9 cellular contexts compared by ENCODE assay signal in the genomic region with DNA sequence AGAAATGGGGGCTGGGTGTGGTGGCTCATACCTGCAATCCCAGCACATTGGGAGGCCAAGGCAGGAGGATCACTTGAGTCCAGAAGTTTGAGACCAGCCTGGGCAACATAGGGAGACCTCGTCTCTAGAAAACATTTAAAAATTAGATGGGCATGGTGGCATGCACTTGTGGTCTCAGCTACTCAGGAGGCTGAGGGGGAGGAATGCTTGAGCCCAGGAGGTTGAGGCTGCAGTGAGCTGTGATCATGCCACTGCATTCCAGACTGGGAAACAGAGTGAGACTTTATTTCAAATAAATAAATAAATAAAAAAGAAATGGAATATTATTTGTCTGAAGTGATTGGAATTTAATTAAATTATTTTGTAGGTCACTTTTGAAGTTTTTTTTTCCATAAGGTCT. TPM values are rescaled to one million over a fixed set of nuclear protein-coding genes. Genes with fewer than 3 reads are reported as not detected.
DNase-seq lines count a peak whose midpoint lies in the region; ATAC-seq, FAIRE-seq and TF ChIP-seq lines count a peak whose summit lies in the region.
"Not testable (repeated sequence)": the region's sequence is repeated elsewhere in the genome, so short reads cannot be mapped to it uniquely, and the experiment has no call there.
"Had no signal": no experiment of that assay in that cellular context is flagged by ENCODE, and none has a peak within 500 bp of the region (broad histone marks: within the 10 kb centered on the region; RNA-seq: fewer than 3 reads in every experiment).

No MANE protein-coding gene starts in this region.

- H3K4me1 ChIP-seq in A549 (peaks cover 41% of the 10 kb centered on the region), RWPE2 (ENCODE audit: insufficient read depth, poor library complexity, severe bottlenecking) (peaks cover 34% of the 10 kb centered on the region), astrocyte (ENCODE audit: insufficient read depth, low read length) (peaks cover 24% of the 10 kb centered on the region), thymus (ENCODE audit: control insufficient read depth, insufficient read depth, low read length) (peaks cover 26% of the 10 kb centered on the region)

- CTCF ChIA-PET in A549 (lab: Yijun Ruan, JAX) = interaction anchor here (1.6 kb wide), 1 partner anchor 13 kb away, joined by 3 read pairs; no protein-coding TSS in a partner anchor
- CTCF ChIA-PET in activated naive CD4-positive, alpha-beta T cell treated with anti-CD3 and anti-CD28 coated beads for 36 hours (lab: Charles Lee) = interaction anchor here (0.8 to 1.1 kb wide), 3 partner anchors 18 to 33 kb away, joined by 3 read pairs; no protein-coding TSS in a partner anchor

- not testable (repeated sequence) for H3K27me3 ChIP-seq in RWPE2 (ENCODE audit: insufficient read depth, poor library complexity, severe bottlenecking); astrocyte (ENCODE audit: insufficient read depth, low read length); thymus (ENCODE audit: control insufficient read depth, insufficient read depth)

- intact Hi-C loops in activated CD4-positive, alpha-beta T cell treated with anti-CD3 and anti-CD28 coated beads, Interleukin-2, amount 10 ng/mL, durations not matched to agents 24 days and 14 days (cut with micrococcal nuclease) = loop anchor here (2.0 kb wide), 2 partner anchors 18 to 26 kb away; a partner anchor contains a TSS
- intact Hi-C loops in activated naive CD4-positive, alpha-beta T cell treated with anti-CD3 and anti-CD28 coated beads for 36 hours (cut with micrococcal nuclease) = loop anchor here (1.0 kb wide), 2 partner anchors 19 to 27 kb away; a partner anchor contains a TSS

- WGBS in A549 (ENCODE audit: missing lambda C conversion rate) = 73% methylated on average over 1 of the region's 1 CpG
- 59% methylated on average over 1 of the region's 1 CpG for WGBS in thymus

- TF ChIP-seq CTCF in A549 (IDR thresholded peaks at IDR 0.05); RWPE2 (IDR thresholded peaks at IDR 0.05; ENCODE audit: poor library complexity, severe bottlenecking); astrocyte (IDR thresholded peaks at IDR 0.05; ENCODE audit: insufficient read depth, low read depth, low read length): not testable (repeated sequence)

- peaks cover 20% of the 10 kb centered on the region for H3K4me1 Mint-ChIP-seq in activated CD4-positive, alpha-beta T cell treated with anti-CD3 and anti-CD28 coated beads, Interleukin-2, amount 10 ng/mL, durations not matched to agents 24 days and 14 days
- H3K4me1 Mint-ChIP-seq in activated naive CD4-positive, alpha-beta T cell treated with anti-CD3 and anti-CD28 coated beads for 36 hours (ENCODE audit: low read depth) = peaks cover 38% of the 10 kb centered on the region
- peaks cover 32% of the 10 kb centered on the region for H3K4me1 Mint-ChIP-seq in astrocyte (ENCODE audit: low read depth, unreplicated experiment)
- peaks cover 10 to 19% (median 17%) of the 10 kb centered on the region in 4 donors for H3K4me1 Mint-ChIP-seq in naive thymus-derived CD8-positive, alpha-beta T cell

- POLR2A ChIA-PET in A549 (lab: Yijun Ruan, JAX) = not testable (repeated sequence)
- POLR2A ChIA-PET in naive thymus-derived CD8-positive, alpha-beta T cell (lab: Charles Lee) = interaction anchor here (0.6 kb wide), 1 partner anchor 185 kb away, joined by 3 read pairs; no protein-coding TSS in a partner anchor

- TF ChIP-seq POLR2A in A549 (IDR thresholded peaks at IDR 0.05; ENCODE audit: low read length) = not testable (repeated sequence)

- H3K4me3 ChIP-seq in A549; RWPE2 (ENCODE audit: severe bottlenecking); astrocyte (ENCODE audit: insufficient read depth, low read depth, low read length); thymus (ENCODE audit: low read length): not testable (repeated sequence)

- peak overlapping the region; percentile 72 to 83; a peak in 3 of 6 replicates for H3K27ac ChIP-seq in A549
- peak overlapping the region; percentile 63 for H3K27ac ChIP-seq in RWPE2 (ENCODE audit: poor library complexity, severe bottlenecking)
- H3K27ac ChIP-seq in astrocyte (ENCODE audit: low read depth, low read length) = peak overlapping the region; percentile 94
- peak overlapping the region; percentile 60 for H3K27ac ChIP-seq in thymus (ENCODE audit: low read depth)

- H3K4me3 Mint-ChIP-seq in activated CD4-positive, alpha-beta T cell treated with anti-CD3 and anti-CD28 coated beads, Interleukin-2, amount 10 ng/mL, durations not matched to agents 24 days and 14 days; activated naive CD4-positive, alpha-beta T cell treated with anti-CD3 and anti-CD28 coated beads for 36 hours; astrocyte (ENCODE audit: unreplicated experiment): not testable (repeated sequence)
- peak overlapping the region in 4 of 10 donors; percentile 14 to 59 (median 29) for H3K4me3 Mint-ChIP-seq in naive thymus-derived CD8-positive, alpha-beta T cell

- H3K27me3 Mint-ChIP-seq in activated CD4-positive, alpha-beta T cell treated with anti-CD3 and anti-CD28 coated beads, Interleukin-2, amount 10 ng/mL, durations not matched to agents 24 days and 14 days; activated naive CD4-positive, alpha-beta T cell treated with anti-CD3 and anti-CD28 coated beads for 36 hours (ENCODE audit: low read depth); astrocyte (ENCODE audit: low read depth, unreplicated experiment); naive thymus-derived CD8-positive, alpha-beta T cell: not testable (repeated sequence)

- not testable (repeated sequence) for H3K36me3 ChIP-seq in RWPE2 (ENCODE audit: low read depth); astrocyte (ENCODE audit: insufficient read depth, low read length); thymus (ENCODE audit: control insufficient read depth, insufficient read depth)

- H3K9me3 Mint-ChIP-seq in activated CD4-positive, alpha-beta T cell treated with anti-CD3 and anti-CD28 coated beads, Interleukin-2, amount 10 ng/mL, durations not matched to agents 24 days and 14 days; activated naive CD4-positive, alpha-beta T cell treated with anti-CD3 and anti-CD28 coated beads for 36 hours; astrocyte (ENCODE audit: unreplicated experiment); naive thymus-derived CD8-positive, alpha-beta T cell: not testable (repeated sequence)

- not testable (repeated sequence) for TF ChIP-seq EP300 in A549 (IDR thresholded peaks at IDR 0.05)

- H3K9me3 ChIP-seq in A549; RWPE2 (ENCODE audit: severe bottlenecking); astrocyte (ENCODE audit: insufficient read depth, low read depth, low read length); thymus (ENCODE audit: control insufficient read depth): not testable (repeated sequence)

- not testable (repeated sequence) for H4K20me1 ChIP-seq in astrocyte (ENCODE audit: insufficient read depth, low read length)

- not testable (repeated sequence) for TF ChIP-seq RAD21 in A549 (conservative IDR thresholded peaks at IDR 0.05 in 1 of 2, IDR thresholded peaks at IDR 0.05 in 1 of 2)

- FAIRE-seq in A549 (lab: Jason Lieb, UNC); astrocyte (lab: Jason Lieb, UNC): not testable (repeated sequence)

- DNase-seq in A549 (ENCODE audit: low read depth in 1 of 2, low spot score in 1 of 2); RWPE2 (ENCODE audit: low spot score); activated CD4-positive, alpha-beta T cell treated with anti-CD3 and anti-CD28 coated beads, Interleukin-2, amount 10 ng/mL, durations not matched to agents 24 days and 14 days; activated naive CD4-positive, alpha-beta T cell treated with anti-CD3 and anti-CD28 coated beads for 36 hours; naive thymus-derived CD8-positive, alpha-beta T cell: not testable (repeated sequence)
- DNase-seq in EL (peak; percentile 21), astrocyte (ENCODE audit: low read depth) (peak; percentile 34)

- H3K36me3 Mint-ChIP-seq in activated CD4-positive, alpha-beta T cell treated with anti-CD3 and anti-CD28 coated beads, Interleukin-2, amount 10 ng/mL, durations not matched to agents 24 days and 14 days (ENCODE audit: low read depth); activated naive CD4-positive, alpha-beta T cell treated with anti-CD3 and anti-CD28 coated beads for 36 hours (ENCODE audit: low read depth); astrocyte (ENCODE audit: low read depth, unreplicated experiment); naive thymus-derived CD8-positive, alpha-beta T cell: not testable (repeated sequence)

- H2AFZ ChIP-seq in astrocyte (ENCODE audit: low read depth, low read length) = not testable (repeated sequence)

- not testable (repeated sequence) for H3K9ac ChIP-seq in astrocyte (ENCODE audit: low read length)

- not testable (repeated sequence) for ATAC-seq in A549; RWPE2 (ENCODE audit: low read depth); naive thymus-derived CD8-positive, alpha-beta T cell

- H3K79me2 ChIP-seq in astrocyte (ENCODE audit: insufficient read depth, low read length) = not testable (repeated sequence)

- peak overlapping the region; percentile 81 for H3K27ac Mint-ChIP-seq in activated CD4-positive, alpha-beta T cell treated with anti-CD3 and anti-CD28 coated beads, Interleukin-2, amount 10 ng/mL, durations not matched to agents 24 days and 14 days
- peak overlapping the region; percentile 50 for H3K27ac Mint-ChIP-seq in activated naive CD4-positive, alpha-beta T cell treated with anti-CD3 and anti-CD28 coated beads for 36 hours
- not testable (repeated sequence) for H3K27ac Mint-ChIP-seq in astrocyte (ENCODE audit: unreplicated experiment)
- peak overlapping the region in 9 of 10 donors; percentile 24 to 83 (median 64) for H3K27ac Mint-ChIP-seq in naive thymus-derived CD8-positive, alpha-beta T cell

- not testable (repeated sequence) for H3K4me2 ChIP-seq in A549; astrocyte (ENCODE audit: low read length)

RNA-seq across cellular contexts. Expression of a gene that starts 18.7 kb away (rescaled TPM):
- polyA plus RNA-seq in A549 (2011; rRNA removed) (17.6 and 21.8 TPM in 2 replicates), A549 (2017; fragmentation: RNase III; extraction: RNeasy Plus Mini Kit Qiagen cat#74134 plus additional on column Dnase treatment) (15.4 to 24.9 TPM (median 23.5 TPM) in 3 replicates), thymus (7.0 TPM)
- 2.9 and 5.6 TPM in 2 replicates for polyA plus RNA-seq in A549 (2012; cell fraction: cytosol; rRNA removed)
- 3.6 and 7.2 TPM in 2 replicates for polyA plus RNA-seq in A549 (2012; cell fraction: nucleus; rRNA removed)
- 11.4 and 12.2 TPM in 2 replicates for polyA minus RNA-seq in A549 (2011; rRNA and poly(A)+ RNA removed)
- total RNA-seq in activated CD4-positive, alpha-beta T cell treated with anti-CD3 and anti-CD28 coated beads, Interleukin-2, amount 10 ng/mL, durations not matched to agents 24 days and 14 days = 4.7 and 4.9 TPM in 2 replicates
- 10 to 100 TPM; 11.9 to 13.4 TPM for total RNA-seq in activated naive CD4-positive, alpha-beta T cell treated with anti-CD3 and anti-CD28 coated beads for 36 hours
- total RNA-seq in astrocyte = 41.0 and 43.6 TPM in 2 replicates
- 10 to 100 TPM; 11.0 to 11.5 TPM for total RNA-seq in naive thymus-derived CD8-positive, alpha-beta T cell
- 1 to 10 TPM; 2.8 to 2.9 (median 2.9) TPM for polyA plus RNA-seq in naive thymus-derived CD8-positive, alpha-beta T cell

RNA-seq across cellular contexts. Expression of a gene that starts 50.4 kb away (rescaled TPM):
- polyA plus RNA-seq in A549 (2011; rRNA removed) = 0.56 and 0.70 TPM in 2 replicates
- 0.03 and 0.05 TPM in 2 replicates for polyA plus RNA-seq in A549 (2012; cell fraction: cytosol; rRNA removed)
- polyA plus RNA-seq in A549 (2012; cell fraction: nucleus; rRNA removed) = not detected in 2 replicates
- 0.20 to 0.34 TPM (median 0.23 TPM) in 3 replicates for polyA plus RNA-seq in A549 (2017; fragmentation: RNase III; extraction: RNeasy Plus Mini Kit Qiagen cat#74134 plus additional on column Dnase treatment)
- polyA minus RNA-seq in A549 (2011; rRNA and poly(A)+ RNA removed) = 0.41 and 0.78 TPM in 2 replicates
- not detected in 2 replicates for total RNA-seq in activated CD4-positive, alpha-beta T cell treated with anti-CD3 and anti-CD28 coated beads, Interleukin-2, amount 10 ng/mL, durations not matched to agents 24 days and 14 days
- not detected for total RNA-seq in activated naive CD4-positive, alpha-beta T cell treated with anti-CD3 and anti-CD28 coated beads for 36 hours
- total RNA-seq in astrocyte = 0.31 and 0.59 TPM in 2 replicates
- total RNA-seq in naive thymus-derived CD8-positive, alpha-beta T cell = not detected
- not detected for polyA plus RNA-seq in naive thymus-derived CD8-positive, alpha-beta T cell
- polyA plus RNA-seq in thymus = 2.1 TPM
- total RNA-seq: MCF 10A had no signal
